ENCODE assay signal across 13 cellular contexts in the genomic region with DNA sequence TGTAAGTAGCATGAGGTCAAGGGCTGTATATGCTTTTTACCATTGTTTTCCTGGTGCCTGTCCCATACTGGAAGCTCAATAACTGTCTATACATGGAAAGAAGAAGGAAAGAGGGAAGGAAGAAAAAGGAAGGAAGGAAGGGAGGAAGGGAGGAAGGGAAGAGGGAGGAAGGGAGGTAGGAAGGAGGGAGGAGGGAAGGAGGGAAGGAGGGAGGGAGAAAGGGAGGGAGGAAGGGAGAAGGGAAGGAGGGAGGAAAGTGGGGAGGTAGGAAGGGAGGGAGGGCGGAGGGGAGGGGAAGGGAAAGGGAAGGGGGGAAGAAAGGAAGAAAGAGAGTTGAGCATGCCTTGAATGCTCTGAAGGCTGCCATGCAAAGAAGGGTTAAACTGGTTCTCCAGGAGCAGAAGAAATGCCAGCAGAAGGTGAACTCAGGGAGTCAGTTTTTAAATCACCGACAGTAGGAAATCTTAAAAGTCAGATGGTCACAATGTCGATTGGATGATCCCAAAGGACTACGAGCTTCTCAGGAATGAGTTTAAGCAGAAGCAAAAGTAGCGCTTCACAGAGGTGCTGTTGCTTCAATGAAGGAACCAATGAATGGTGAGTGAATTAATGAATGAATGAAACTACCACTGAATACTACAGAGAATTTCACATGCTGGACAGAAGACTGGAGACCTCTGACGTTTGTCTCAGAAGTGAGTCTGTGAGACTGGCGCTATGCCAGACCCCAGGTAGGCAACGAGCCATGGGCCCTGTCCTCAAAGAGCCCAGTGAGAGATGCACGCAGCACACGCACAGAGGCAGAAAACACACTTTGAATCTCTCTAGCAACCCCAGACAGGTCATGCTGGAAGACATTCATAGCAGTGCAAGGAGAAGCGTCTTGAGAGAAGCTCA.
A peak's percentile ranks its signal among the peaks of the same experiment; 100 is the strongest.
DNase-seq lines count a peak whose midpoint lies in the region; ATAC-seq, FAIRE-seq and TF ChIP-seq lines count a peak whose summit lies in the region.
"Had no signal": no experiment of that assay in that cellular context is flagged by ENCODE, and none has a peak within 500 bp of the region (broad histone marks: within the 10 kb centered on the region; RNA-seq: fewer than 3 reads in every experiment).

No MANE protein-coding gene starts in this region.

- ATAC-seq in HG03565 (IDR thresholded peaks at IDR 0.05; ENCODE audit: unreplicated experiment), result no peak
- ATAC-seq: T-helper 17 cell had no signal

- no peak overlapping the region for H3K14ac ChIP-seq in H9 (ENCODE audit: insufficient read depth, low read length)

- no peak overlapping the region for H3K23ac ChIP-seq in H9 (ENCODE audit: insufficient read length, low read depth, low read length)

- TF ChIP-seq EP300 in esophagus muscularis mucosa (IDR thresholded peaks at IDR 0.05), result no peak

- TF ChIP-seq CTCF in esophagus muscularis mucosa (IDR thresholded peaks at IDR 0.05) (no peak), H9 (conservative IDR thresholded peaks at IDR 0.05) (no peak), GM10248 (IDR thresholded peaks at IDR 0.05; ENCODE audit: control extremely low read depth, extremely low read depth, low read depth, missing control alignments) (no peak)

- TF ChIP-seq POLR2A in esophagus muscularis mucosa (IDR thresholded peaks at IDR 0.05; ENCODE audit: low read depth), result no peak

- H2BK5ac ChIP-seq in H9 (ENCODE audit: insufficient read length, low read length), result no peak overlapping the region

- H2AFZ ChIP-seq in H9 (ENCODE audit: low read length), result no peak overlapping the region

- H3K27me3 Mint-ChIP-seq in H9 (ENCODE audit: low read depth), result peaks cover 12% of the 10 kb centered on the region

- no peak overlapping the region for H4K5ac ChIP-seq in H9 (ENCODE audit: insufficient read length, low read depth, low read length)

- peaks cover 29 to 43% (median 40%) of the 10 kb centered on the region in 4 donors for H3K4me1 ChIP-seq in esophagus muscularis mucosa
- no peaks in the 10 kb centered on the region; the same call in 1 of the 2 replicates for H3K4me1 ChIP-seq in H9 (ENCODE audit: insufficient read depth, low read length)

- no peak overlapping the region for H2BK12ac ChIP-seq in H9 (ENCODE audit: insufficient read length, low read depth, low read length)

- H3K4me3 Mint-ChIP-seq in H9, result no peak overlapping the region
- H3K4me3 Mint-ChIP-seq: activated CD4-positive, alpha-beta memory T cell treated with anti-CD3 and anti-CD28 coated beads, Interleukin-2, amount 10 ng/mL, durations not matched to agents 7 days and 5 days; stimulated activated naive CD8-positive, alpha-beta T cell treated with anti-CD3 and anti-CD28 coated beads, Interleukin-15, Interleukin-2, amounts not matched to agents 100 ng/mL and 50 ng/mL, for 24 hours; T-helper 17 cell had no signal

- H2BK20ac ChIP-seq in H9 (ENCODE audit: low read depth, low read length, poor library complexity, severe bottlenecking), result no peak overlapping the region

- no peak overlapping the region for H3T11ph ChIP-seq in H9 (ENCODE audit: low read length)

- H3K9ac ChIP-seq in H9 (ENCODE audit: extremely low read depth, insufficient read length, low read length), result no peak overlapping the region

- no peak overlapping the region for H3K4me2 ChIP-seq in H9 (ENCODE audit: insufficient read depth, insufficient read length, low read length)

- H3K27ac ChIP-seq in esophagus muscularis mucosa (replicated peaks in 1 of 4) (peak overlapping the region in 3 of 4 donors; percentile 15 to 56 (median 35)), H9 (ENCODE audit: insufficient read length, low read depth, low read length) (no peak overlapping the region)

- no peak overlapping the region for H2AK5ac ChIP-seq in H9 (ENCODE audit: insufficient read length, low read length)

- peak; percentile 88 for FAIRE-seq in RCC 7860 (lab: Jason Lieb, UNC)

- intact Hi-C loops in esophagus muscularis mucosa (cut with DNase I), result loop anchor here (5.0 kb wide), 1 partner anchor 63 kb away; no protein-coding TSS in a partner anchor

- H3K4ac ChIP-seq in H9 (ENCODE audit: low read depth, low read length), result no peak overlapping the region

- peaks cover 48 to 58% of the 10 kb centered on the region in 2 experiments for H3K4me1 Mint-ChIP-seq in H9
- H3K4me1 Mint-ChIP-seq: activated CD4-positive, alpha-beta memory T cell treated with anti-CD3 and anti-CD28 coated beads, Interleukin-2, amount 10 ng/mL, durations not matched to agents 7 days and 5 days; T-helper 17 cell had no signal

- H4K8ac ChIP-seq in H9 (replicated peaks; ENCODE audit: insufficient read length, low read depth, low read length), result no peak overlapping the region

- DNase-seq in DMS79 (lab: John Stamatoyannopoulos, UW) (peak; percentile 62), RCC 7860 (ENCODE audit: low spot score) (peak; percentile 82), esophagus muscularis mucosa (ENCODE audit: extremely low spot score) (no peak), mesenteric fat pad (ENCODE audit: low spot score) (peak; percentile 51), Ammon's horn (ENCODE audit: low spot score) (no peak), H9 (no peak), GM10248 (ENCODE audit: extremely low spot score) (no peak)
- DNase-seq: activated CD4-positive, alpha-beta memory T cell treated with anti-CD3 and anti-CD28 coated beads, Interleukin-2, amount 10 ng/mL, durations not matched to agents 7 days and 5 days; GF-D8; KBM-7 had no signal

- H3K27ac Mint-ChIP-seq in H9, result no peak overlapping the region; a peak in 2 of 7 replicates
- H3K27ac Mint-ChIP-seq: activated CD4-positive, alpha-beta memory T cell treated with anti-CD3 and anti-CD28 coated beads, Interleukin-2, amount 10 ng/mL, durations not matched to agents 7 days and 5 days; stimulated activated naive CD8-positive, alpha-beta T cell treated with anti-CD3 and anti-CD28 coated beads, Interleukin-15, Interleukin-2, amounts not matched to agents 100 ng/mL and 50 ng/mL, for 24 hours; T-helper 17 cell had no signal

- peaks cover 0 to 8% (median 0%) of the 10 kb centered on the region in 4 donors for H3K27me3 ChIP-seq in esophagus muscularis mucosa
- H3K27me3 ChIP-seq in H9 (ENCODE audit: insufficient read depth, low read length), result no peaks in the 10 kb centered on the region; the same call in 1 of the 2 replicates

- no peaks in the 10 kb centered on the region; a peak in 1 of 7 replicates for H3K36me3 Mint-ChIP-seq in H9 (ENCODE audit: insufficient read depth in 1 of 3, low read depth in 3 of 3)

- H4K91ac ChIP-seq in H9 (ENCODE audit: insufficient read length, low read depth, low read length), result no peak overlapping the region

- peaks cover 0 to 4% of the 10 kb centered on the region in 2 experiments; a peak in 1 of 5 replicates for H3K9me3 Mint-ChIP-seq in H9
- H3K9me3 Mint-ChIP-seq: activated CD4-positive, alpha-beta memory T cell treated with anti-CD3 and anti-CD28 coated beads, Interleukin-2, amount 10 ng/mL, durations not matched to agents 7 days and 5 days; stimulated activated naive CD8-positive, alpha-beta T cell treated with anti-CD3 and anti-CD28 coated beads, Interleukin-15, Interleukin-2, amounts not matched to agents 100 ng/mL and 50 ng/mL, for 24 hours had no signal

- 55% methylated on average over 11 of the region's 11 CpGs for WGBS in esophagus muscularis mucosa
- WGBS in H9 (ENCODE audit: extremely low coverage, insufficient read length, low lambda C conversion rate), result 86% methylated on average over 1 of the region's 11 CpGs

- no peak overlapping the region for H3K56ac ChIP-seq in H9 (ENCODE audit: insufficient read length, low read depth, low read length)

- H3K36me3 ChIP-seq in esophagus muscularis mucosa, result no peaks in the 10 kb centered on the region

- no peak overlapping the region for H2BK15ac ChIP-seq in H9 (ENCODE audit: low read depth, low read length)

- no peaks in the 10 kb centered on the region for H4K20me1 ChIP-seq in H9 (ENCODE audit: control insufficient read depth, insufficient read depth, insufficient read length)

- no peaks in the 10 kb centered on the region for H3K79me1 ChIP-seq in H9 (ENCODE audit: insufficient read depth, low read depth, low read length, poor library complexity, severe bottlenecking)

- no peak overlapping the region for H3K18ac ChIP-seq in H9 (ENCODE audit: insufficient read length, low read depth, low read length)

- POLR2A ChIA-PET in GM10248 (lab: Yijun Ruan, JAX), result interaction anchor here (0.6 kb wide), 1 partner anchor 77 kb away, joined by 3 read pairs; no protein-coding TSS in a partner anchor

- no peak overlapping the region for H3K4me3 ChIP-seq in esophagus muscularis mucosa

- CTCF ChIA-PET in GM10248 (lab: Yijun Ruan, JAX), result interaction anchor here (1.3 to 2.5 kb wide), 2 partner anchors 10 to 69 kb away, joined by 4 to 5 read pairs; no protein-coding TSS in a partner anchor

- no peaks in the 10 kb centered on the region for H3K9me3 ChIP-seq in esophagus muscularis mucosa
- H3K9me3 ChIP-seq in H9 (ENCODE audit: control insufficient read depth, low read depth, low read length), result no peaks in the 10 kb centered on the region

- no peak overlapping the region for H2BK120ac ChIP-seq in H9 (ENCODE audit: low read depth, low read length, poor library complexity, severe bottlenecking)

- no peaks in the 10 kb centered on the region for H3K79me2 ChIP-seq in H9 (ENCODE audit: insufficient read depth, low read length)

- no peaks in the 10 kb centered on the region for H3K23me2 ChIP-seq in H9 (ENCODE audit: insufficient read length, low read depth, low read length, poor library complexity, severe bottlenecking)

Comparison
In these comparisons a context has a peak if more than half of its experiments do, and no peak if none do; other contexts are left out.
1. DNase-seq: peak in DMS79 (single experiment), RCC 7860 (single experiment) and mesenteric fat pad (single experiment); none in esophagus muscularis mucosa (single experiment), Ammon's horn (single experiment), H9 (single experiment) and GM10248 (single experiment).